18 cellular contexts compared by ENCODE assay signal in the genomic region with DNA sequence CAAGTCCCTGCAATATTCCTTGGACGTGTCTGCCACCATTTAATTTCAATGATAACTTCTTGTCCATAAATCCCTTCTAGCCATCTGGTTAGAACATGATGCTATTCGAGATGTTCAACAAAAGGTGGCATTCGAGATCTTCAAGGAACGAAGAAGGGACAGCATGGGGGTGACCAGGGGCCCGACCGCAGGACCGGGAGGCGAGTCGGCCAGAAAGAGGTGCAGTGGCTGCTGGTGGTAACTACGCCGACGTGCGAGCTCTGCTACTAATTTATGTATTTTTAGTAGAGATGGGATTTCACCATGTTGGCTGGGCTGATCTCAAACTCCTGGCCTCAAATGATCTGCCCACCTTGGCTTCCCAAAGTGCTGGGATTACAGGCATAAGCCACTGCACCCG.
"Had no signal": no experiment of that assay in that cellular context is flagged by ENCODE, and none has a peak within 500 bp of the region (broad histone marks: within the 10 kb centered on the region; RNA-seq: fewer than 3 reads in every experiment).

No MANE protein-coding gene starts in this region.

- H3K27ac ChIP-seq: lower lobe of right lung, prostate gland, right lobe of liver had no signal

- H3K9me3 Mint-ChIP-seq: activated naive CD8-positive, alpha-beta T cell treated with anti-CD3 and anti-CD28 coated beads, Interleukin-2, amount 10 ng/mL, durations not matched to agents 7 days and 5 days; nephron; T-helper 2 cell treated with Interferon-gamma antibody and Interleukin-4, amounts not matched to agents 5 μg/mL and 100 μg/mL, for 36 hours had no signal

- H3K4me1 ChIP-seq: prostate gland had no signal

- H3K4me3 ChIP-seq: lower lobe of right lung, prostate gland, right lobe of liver, spleen had no signal

- DNase-seq: activated CD4-positive, CD25-positive, alpha-beta regulatory T cell treated with anti-CD3 and anti-CD28 coated beads, Interleukin-2, amount 50 U/mL, for 72 hours; activated gamma-delta T cell; activated naive CD8-positive, alpha-beta T cell treated with anti-CD3 and anti-CD28 coated beads, Interleukin-2, amount 10 ng/mL, durations not matched to agents 7 days and 5 days; aorta; effector CD8-positive, alpha-beta T cell; erythroblast; hippocampal formation; lower lobe of right lung; right lobe of liver; SHP77 treated with DMSO at 0.1 percent for 48 hours; spleen; stimulated activated CD4-positive, alpha-beta T cell treated with anti-CD3 and anti-CD28 coated beads, Interleukin-1b, Interleukin-23, amount 100 ng/mL, for 48 hours; stimulated activated naive CD4-positive, alpha-beta T cell; substantia nigra; trophoblast cell had no signal

- H3K27me3 ChIP-seq: right lobe of liver had no signal

- H3K4me3 Mint-ChIP-seq: nephron had no signal

- H3K36me3 ChIP-seq: prostate gland had no signal

- H3K27ac Mint-ChIP-seq: activated naive CD8-positive, alpha-beta T cell treated with anti-CD3 and anti-CD28 coated beads, Interleukin-2, amount 10 ng/mL, durations not matched to agents 7 days and 5 days; nephron had no signal

- ATAC-seq: lower lobe of right lung, right lobe of liver had no signal

- H3K9me3 ChIP-seq: lower lobe of right lung, prostate gland, right lobe of liver, spleen had no signal

- H3K27me3 Mint-ChIP-seq: activated naive CD8-positive, alpha-beta T cell treated with anti-CD3 and anti-CD28 coated beads, Interleukin-2, amount 10 ng/mL, durations not matched to agents 7 days and 5 days had no signal
